8 cellular contexts compared by ENCODE assay signal in the genomic region with DNA sequence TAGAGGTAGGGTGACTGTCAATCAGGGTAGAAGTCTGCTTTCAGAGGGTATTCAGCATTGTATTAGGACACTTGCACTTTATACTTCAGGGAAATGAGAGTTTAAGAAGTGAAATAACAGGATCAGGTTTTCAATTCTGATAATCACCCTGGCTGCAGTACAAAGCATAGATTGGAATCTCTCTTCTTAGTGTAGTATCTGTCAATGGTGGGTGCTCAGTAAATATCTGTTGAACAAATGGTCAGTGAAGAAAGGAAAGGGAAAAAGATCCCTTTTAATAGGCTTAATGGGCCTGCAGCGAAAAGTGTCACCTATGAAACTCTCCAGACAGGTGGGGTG. TPM values are rescaled to one million over a fixed set of nuclear protein-coding genes. Genes with fewer than 3 reads are reported as not detected.
A peak's percentile ranks its signal among the peaks of the same experiment; 100 is the strongest.
DNase-seq lines count a peak whose midpoint lies in the region; ATAC-seq, FAIRE-seq and TF ChIP-seq lines count a peak whose summit lies in the region.

No MANE protein-coding gene starts in this region.

- no peaks in the 10 kb centered on the region for H3K79me1 ChIP-seq in IMR-90 (ENCODE audit: low read depth in 1 of 2, low read length in 2 of 2)

- H4K20me1 ChIP-seq in IMR-90 (ENCODE audit: insufficient read depth, low read length), result no peaks in the 10 kb centered on the region

- dilution Hi-C loops in IMR-90 (cut with HindIII; ENCODE audit: low sequenced_read_pairs, unreplicated experiment), result no loop called here

- H2AFZ ChIP-seq in IMR-90 (replicated peaks; ENCODE audit: low read length, poor library complexity), result peak overlapping the region; percentile 88

- H3K36me3 ChIP-seq in IMR-90 (ENCODE audit: control insufficient read depth, insufficient read depth, low read length) (no peaks in the 10 kb centered on the region), bronchial epithelial cell (ENCODE audit: control insufficient read depth, insufficient read depth, low read length) (no peaks in the 10 kb centered on the region)
- no peaks in the 10 kb centered on the region for H3K36me3 ChIP-seq in CD8-positive, alpha-beta T cell (ENCODE audit: insufficient read depth, low read length)

- peaks cover 6% of the 10 kb centered on the region for H3K9me1 ChIP-seq in IMR-90 (ENCODE audit: insufficient read depth, low read length)

- peak overlapping the region; percentile 53 for H2BK120ac ChIP-seq in IMR-90 (ENCODE audit: low read depth, low read length)

- CTCF ChIA-PET in Calu3 (lab: Charles Lee), result interaction anchor here (1.0 to 1.1 kb wide), 3 partner anchors 43 to 52 kb away, joined by 3 to 7 read pairs (median 4); a partner anchor contains a TSS
- CTCF ChIA-PET in IMR-90 (lab: Yijun Ruan, JAX), result interaction anchor here (0.6 to 1.2 kb wide), 3 partner anchors 15 to 69 kb away, joined by 3 read pairs; no protein-coding TSS in a partner anchor
- CTCF ChIA-PET in CD8-positive, alpha-beta T cell (lab: Charles Lee), result interaction anchor here (1.5 kb wide), 1 partner anchor 51 kb away, joined by 3 read pairs; a partner anchor contains a TSS
- CTCF ChIA-PET in activated CD8-positive, alpha-beta memory T cell treated with anti-CD3 and anti-CD28 coated beads, Interleukin-2, amount 10 ng/mL, durations not matched to agents 7 days and 5 days (lab: Charles Lee), result interaction anchor here (1.0 to 1.4 kb wide), 2 partner anchors 43 to 50 kb away, joined by 3 read pairs; no protein-coding TSS in a partner anchor
- CTCF ChIA-PET in GM10248 (lab: Yijun Ruan, JAX), result interaction anchor here (0.7 to 5.0 kb wide), 13 partner anchors 7 to 88 kb away, joined by 3 to 33 read pairs (median 3); a partner anchor contains a TSS

- FAIRE-seq in bronchial epithelial cell (lab: Jason Lieb, UNC), result no peak

- H3K23ac ChIP-seq in IMR-90 (ENCODE audit: low read depth, low read length), result no peak overlapping the region; the same call in 1 of the 2 replicates

- peaks cover 6% of the 10 kb centered on the region for H3K36me3 Mint-ChIP-seq in Calu3 (ENCODE audit: insufficient read depth, unreplicated experiment)
- no peaks in the 10 kb centered on the region for H3K36me3 Mint-ChIP-seq in osteocyte (ENCODE audit: unreplicated experiment)
- no peaks in the 10 kb centered on the region for H3K36me3 Mint-ChIP-seq in CD8-positive, alpha-beta T cell
- H3K36me3 Mint-ChIP-seq in activated CD8-positive, alpha-beta memory T cell treated with anti-CD3 and anti-CD28 coated beads, Interleukin-2, amount 10 ng/mL, durations not matched to agents 7 days and 5 days, result peaks cover 1% of the 10 kb centered on the region

- H3K27me3 Mint-ChIP-seq in Calu3 (ENCODE audit: unreplicated experiment) (peaks cover 11% of the 10 kb centered on the region), osteocyte (ENCODE audit: unreplicated experiment) (no peaks in the 10 kb centered on the region)
- H3K27me3 Mint-ChIP-seq in CD8-positive, alpha-beta T cell (ENCODE audit: low read depth), result peaks cover 27% of the 10 kb centered on the region
- H3K27me3 Mint-ChIP-seq in activated CD8-positive, alpha-beta memory T cell treated with anti-CD3 and anti-CD28 coated beads, Interleukin-2, amount 10 ng/mL, durations not matched to agents 7 days and 5 days, result peaks cover 15% of the 10 kb centered on the region

- H4K5ac ChIP-seq in IMR-90 (ENCODE audit: low read depth, low read length), result peak overlapping the region; percentile 23; the same call in 1 of the 2 replicates

- no CpG with 5 or more reads among the region's 1 CpG for WGBS in IMR-90 (ENCODE audit: extremely low coverage in 2 of 2, insufficient read length in 1 of 2), 2 experiments

- H2BK15ac ChIP-seq in IMR-90 (ENCODE audit: low read depth, low read length), result peak overlapping the region; percentile 17; the same call in 2 of the 3 replicates

- peak overlapping the region; percentile 28 for H3K4me3 Mint-ChIP-seq in Calu3 (ENCODE audit: low read depth, unreplicated experiment)
- H3K4me3 Mint-ChIP-seq in osteocyte (ENCODE audit: unreplicated experiment), result peak overlapping the region; percentile 0
- H3K4me3 Mint-ChIP-seq in CD8-positive, alpha-beta T cell, result no peak overlapping the region
- H3K4me3 Mint-ChIP-seq in activated CD8-positive, alpha-beta memory T cell treated with anti-CD3 and anti-CD28 coated beads, Interleukin-2, amount 10 ng/mL, durations not matched to agents 7 days and 5 days, result no peak overlapping the region

- no peak overlapping the region; the same call in 1 of the 2 replicates for H3K56ac ChIP-seq in IMR-90 (ENCODE audit: extremely low read depth, insufficient read depth, low read length)

- no TSS peak for BruUV-seq in Calu3 (replicated peaks; lab: Mats Ljungman, UMichigan)
- no TSS peak for BruUV-seq in IMR-90 (replicated peaks; lab: Mats Ljungman, UMichigan)

- peak overlapping the region; percentile 53 for H2BK5ac ChIP-seq in IMR-90 (ENCODE audit: low read depth, low read length, poor library complexity, severe bottlenecking)

- H3K18ac ChIP-seq in IMR-90 (ENCODE audit: low read depth, low read length), result peak overlapping the region; percentile 36

- H3K4me2 ChIP-seq in IMR-90 (ENCODE audit: low read depth, low read length), result peak overlapping the region; percentile 45

- POLR2A ChIA-PET in IMR-90 (lab: Charles Lee; ENCODE audit: unreplicated experiment), result no interaction called here
- POLR2A ChIA-PET in CD8-positive, alpha-beta T cell (lab: Charles Lee), result interaction anchor here (0.6 to 1.1 kb wide), 2 partner anchors 122 to 1438 kb away, joined by 3 read pairs; no protein-coding TSS in a partner anchor
- POLR2A ChIA-PET in GM10248 (lab: Yijun Ruan, JAX), result interaction anchor here (1.4 kb wide), 1 partner anchor 145 kb away, joined by 4 read pairs; no protein-coding TSS in a partner anchor

- no peak overlapping the region for H3K4me3 ChIP-seq in IMR-90 (ENCODE audit: insufficient read depth, low read depth, low read length)
- H3K4me3 ChIP-seq in bronchial epithelial cell (ENCODE audit: low read depth, low read length), result no peak overlapping the region
- no peak overlapping the region for H3K4me3 ChIP-seq in CD8-positive, alpha-beta T cell (ENCODE audit: low read depth, low read length)

- 0 out of 2 replicates have a peak overlapping the region, but pooled peaks have one; percentile 65 for H2AK5ac ChIP-seq in IMR-90 (ENCODE audit: low read depth, low read length)

- H3K27me3 ChIP-seq in IMR-90 (ENCODE audit: control insufficient read depth, insufficient read depth, low read length) (no peaks in the 10 kb centered on the region), bronchial epithelial cell (ENCODE audit: control insufficient read depth, insufficient read depth, low read length) (no peaks in the 10 kb centered on the region)
- no peaks in the 10 kb centered on the region for H3K27me3 ChIP-seq in CD8-positive, alpha-beta T cell (ENCODE audit: insufficient read depth, low read length)

- intact Hi-C loops in Calu3 (cut with micrococcal nuclease; ENCODE audit: unreplicated experiment), result loop anchor here (5.0 kb wide), 1 partner anchor 46 kb away; no protein-coding TSS in a partner anchor
- intact Hi-C loops in IMR-90 (cut with micrococcal nuclease), result loop anchor here (1.0 kb wide), 3 partner anchors 39 to 82 kb away; a partner anchor contains a TSS
- intact Hi-C loops in CD8-positive, alpha-beta T cell (cut with DNase I, micrococcal nuclease), result no loop called here

- TF ChIP-seq RAD21 in IMR-90 (IDR thresholded peaks at IDR 0.05; ENCODE audit: low read length), result no peak

- H3K9me3 Mint-ChIP-seq in Calu3 (ENCODE audit: low read depth, unreplicated experiment) (no peaks in the 10 kb centered on the region), osteocyte (ENCODE audit: unreplicated experiment) (no peaks in the 10 kb centered on the region)
- no peaks in the 10 kb centered on the region for H3K9me3 Mint-ChIP-seq in CD8-positive, alpha-beta T cell
- no peaks in the 10 kb centered on the region for H3K9me3 Mint-ChIP-seq in activated CD8-positive, alpha-beta memory T cell treated with anti-CD3 and anti-CD28 coated beads, Interleukin-2, amount 10 ng/mL, durations not matched to agents 7 days and 5 days (ENCODE audit: low read depth)

- H2AK9ac ChIP-seq in IMR-90 (replicated peaks; ENCODE audit: low read depth, low read length, poor library complexity), result peak overlapping the region; percentile 39

- H3K27ac Mint-ChIP-seq in Calu3 (ENCODE audit: unreplicated experiment), result peak overlapping the region; percentile 70
- peak overlapping the region; percentile 91 for H3K27ac Mint-ChIP-seq in osteocyte (ENCODE audit: unreplicated experiment)
- H3K27ac Mint-ChIP-seq in CD8-positive, alpha-beta T cell, result no peak overlapping the region
- H3K27ac Mint-ChIP-seq in activated CD8-positive, alpha-beta memory T cell treated with anti-CD3 and anti-CD28 coated beads, Interleukin-2, amount 10 ng/mL, durations not matched to agents 7 days and 5 days, result no peak overlapping the region

- TF ChIP-seq POLR2A in IMR-90 (IDR thresholded peaks at IDR 0.05; ENCODE audit: low read depth, low read length), result no peak

- DNase-seq in Calu3, result no peak
- DNase-seq in IMR-90, result no peak
- DNase-seq in bronchial epithelial cell (ENCODE audit: low read depth), result peak; percentile 10
- DNase-seq in osteocyte (ENCODE audit: extremely low spot score, unreplicated experiment), result no peak
- no peak for DNase-seq in CD8-positive, alpha-beta T cell
- no peak for DNase-seq in activated CD8-positive, alpha-beta memory T cell treated with anti-CD3 and anti-CD28 coated beads, Interleukin-2, amount 10 ng/mL, durations not matched to agents 7 days and 5 days
- DNase-seq in GM10248 (ENCODE audit: extremely low spot score), result no peak

- peak overlapping the region; percentile 49 for H3K4ac ChIP-seq in IMR-90 (ENCODE audit: low read depth, low read length)

- H3K4me1 Mint-ChIP-seq in Calu3 (ENCODE audit: low read depth, unreplicated experiment) (peaks cover 25% of the 10 kb centered on the region), osteocyte (ENCODE audit: unreplicated experiment) (peaks cover 40% of the 10 kb centered on the region)
- H3K4me1 Mint-ChIP-seq in CD8-positive, alpha-beta T cell (ENCODE audit: low read depth), result peaks cover 2% of the 10 kb centered on the region
- peaks cover 20% of the 10 kb centered on the region for H3K4me1 Mint-ChIP-seq in activated CD8-positive, alpha-beta memory T cell treated with anti-CD3 and anti-CD28 coated beads, Interleukin-2, amount 10 ng/mL, durations not matched to agents 7 days and 5 days

- peak overlapping the region; percentile 26 to 69; a peak in 3 of 4 replicates for H4K8ac ChIP-seq in IMR-90 (ENCODE audit: low read depth in 2 of 2, low read length in 2 of 2)

- H3K9me3 ChIP-seq in IMR-90 (ENCODE audit: control insufficient read depth, insufficient read depth, low read length), result no peaks in the 10 kb centered on the region
- H3K9me3 ChIP-seq in CD8-positive, alpha-beta T cell (ENCODE audit: low read length), result no peaks in the 10 kb centered on the region

- ATAC-seq in IMR-90 (ENCODE audit: low read depth), result no peak
- ATAC-seq in CD8-positive, alpha-beta T cell, result no peak
- ATAC-seq in HG03457 (IDR thresholded peaks at IDR 0.05; ENCODE audit: unreplicated experiment), result no peak
- ATAC-seq in activated CD8-positive, alpha-beta memory T cell treated with anti-CD3 and anti-CD28 coated beads, Interleukin-2, amount 10 ng/mL, durations not matched to agents 7 days and 5 days, result no peak

- H4K91ac ChIP-seq in IMR-90 (ENCODE audit: insufficient read depth, low read depth, low read length), result peak overlapping the region; percentile 56; the same call in 1 of the 2 replicates

- peak overlapping the region; percentile 35; the same call in 1 of the 2 replicates for H3K9ac ChIP-seq in IMR-90 (ENCODE audit: low read depth, low read length)

- in situ Hi-C loops in IMR-90 (cut with MboI; ENCODE audit: low sequenced_read_pairs), result no loop called here

- H3K4me1 ChIP-seq in IMR-90 (ENCODE audit: control insufficient read depth, insufficient read depth, low read length), result peaks cover 18% of the 10 kb centered on the region
- H3K4me1 ChIP-seq in CD8-positive, alpha-beta T cell (ENCODE audit: insufficient read depth, low read length), result no peaks in the 10 kb centered on the region

- peak overlapping the region; percentile 66 for H3K27ac ChIP-seq in IMR-90 (ENCODE audit: insufficient read depth, low read length)
- H3K27ac ChIP-seq in CD8-positive, alpha-beta T cell (ENCODE audit: low read depth, low read length), result no peak overlapping the region

- H3K14ac ChIP-seq in IMR-90 (replicated peaks; ENCODE audit: low read depth, low read length), result peak overlapping the region; percentile 59; the same call in 1 of the 2 replicates

- H2BK20ac ChIP-seq in IMR-90 (ENCODE audit: low read depth, low read length), result peak overlapping the region; percentile 49

- TF ChIP-seq CTCF in Calu3 (IDR thresholded peaks at IDR 0.05; ENCODE audit: unreplicated experiment) (no peak), IMR-90 (conservative IDR thresholded peaks at IDR 0.05; ENCODE audit: low read depth, low read length) (no peak), bronchial epithelial cell (IDR thresholded peaks at IDR 0.05; ENCODE audit: insufficient read depth, low read length, severe bottlenecking) (no peak), osteocyte (IDR thresholded peaks at IDR 0.05) (no peak), GM10248 (IDR thresholded peaks at IDR 0.05; ENCODE audit: control extremely low read depth, extremely low read depth, low read depth, missing control alignments) (no peak)
- no peak for TF ChIP-seq CTCF in CD8-positive, alpha-beta T cell (IDR thresholded peaks at IDR 0.05)

RNA-seq across cellular contexts. Expression of a gene that starts 18.7 kb away (rescaled TPM):
- total RNA-seq in Calu3 (2022) (2.5 and 3.0 TPM in 2 replicates), IMR-90 (2012; rRNA removed) (13.3 and 13.6 TPM in 2 replicates), bronchial epithelial cell (under 0.01 and 2.2 TPM in 2 replicates), osteocyte (61.7 and 67.2 TPM in 2 replicates)
- 19.0 and 21.1 TPM in 2 replicates for polyA plus RNA-seq in IMR-90 (2012; rRNA removed)
- polyA plus RNA-seq in IMR-90 (2012; cell fraction: cytosol; rRNA removed), result 11.8 and 40.1 TPM in 2 replicates
- polyA plus RNA-seq in IMR-90 (2012; cell fraction: nucleus; rRNA removed; ENCODE audit: low replicate concordance), result 16.8 and 23.0 TPM in 2 replicates
- 1 to 10 TPM in 1 of 2 experiments, under 1 TPM in 1; 0.78 to 1.7 TPM for total RNA-seq in CD8-positive, alpha-beta T cell
- not detected for total RNA-seq in activated CD8-positive, alpha-beta memory T cell treated with anti-CD3 and anti-CD28 coated beads, Interleukin-2, amount 10 ng/mL, durations not matched to agents 7 days and 5 days

RNA-seq across cellular contexts. Expression of a gene that starts 50.0 kb away (rescaled TPM):
- total RNA-seq in Calu3 (2022) (17.6 and 17.8 TPM in 2 replicates), IMR-90 (2012; rRNA removed) (5.6 and 6.7 TPM in 2 replicates), bronchial epithelial cell (15.5 and 34.2 TPM in 2 replicates), osteocyte (20.4 and 22.0 TPM in 2 replicates)
- polyA plus RNA-seq in IMR-90 (2012; rRNA removed), result 13.4 and 17.7 TPM in 2 replicates
- polyA plus RNA-seq in IMR-90 (2012; cell fraction: cytosol; rRNA removed), result 34.8 and 53.3 TPM in 2 replicates
- 16.6 and 24.3 TPM in 2 replicates for polyA plus RNA-seq in IMR-90 (2012; cell fraction: nucleus; rRNA removed; ENCODE audit: low replicate concordance)
- total RNA-seq in CD8-positive, alpha-beta T cell, result 10 to 100 TPM; 11.8 to 12.0 TPM
- 10 to 100 TPM; 24.4 TPM for total RNA-seq in activated CD8-positive, alpha-beta memory T cell treated with anti-CD3 and anti-CD28 coated beads, Interleukin-2, amount 10 ng/mL, durations not matched to agents 7 days and 5 days

RNA-seq across cellular contexts. Expression of a gene that starts 51.4 kb away (rescaled TPM):
- total RNA-seq in Calu3 (2022), result 16.0 and 17.6 TPM in 2 replicates
- 164 and 182 TPM in 2 replicates for total RNA-seq in IMR-90 (2012; rRNA removed)
- polyA plus RNA-seq in IMR-90 (2012; rRNA removed), result 264 and 300 TPM in 2 replicates
- polyA plus RNA-seq in IMR-90 (2012; cell fraction: cytosol; rRNA removed), result 161 and 414 TPM in 2 replicates
- polyA plus RNA-seq in IMR-90 (2012; cell fraction: nucleus; rRNA removed; ENCODE audit: low replicate concordance), result 339 and 399 TPM in 2 replicates
- total RNA-seq in bronchial epithelial cell, result 25.3 and 106 TPM in 2 replicates
- total RNA-seq in osteocyte, result 82.3 and 92.3 TPM in 2 replicates
- 10 to 100 TPM; 61.4 to 63.9 TPM for total RNA-seq in CD8-positive, alpha-beta T cell
- 1 to 10 TPM; 1.3 to 2.0 TPM for total RNA-seq in activated CD8-positive, alpha-beta memory T cell treated with anti-CD3 and anti-CD28 coated beads, Interleukin-2, amount 10 ng/mL, durations not matched to agents 7 days and 5 days

Comparison
In these comparisons a context has a peak if more than half of its experiments do, and no peak if none do; other contexts are left out.
1. H3K27ac Mint-ChIP-seq: peak in Calu3 (single experiment) and osteocyte (single experiment); none in CD8-positive, alpha-beta T cell (single experiment) and activated CD8-positive, alpha-beta memory T cell treated with anti-CD3 and anti-CD28 coated beads, Interleukin-2, amount 10 ng/mL, durations not matched to agents 7 days and 5 days (single experiment).
2. H3K4me3 Mint-ChIP-seq: peak in Calu3 (single experiment) and osteocyte (single experiment); none in CD8-positive, alpha-beta T cell (single experiment) and activated CD8-positive, alpha-beta memory T cell treated with anti-CD3 and anti-CD28 coated beads, Interleukin-2, amount 10 ng/mL, durations not matched to agents 7 days and 5 days (single experiment).
3. intact Hi-C loops: an anchor here in Calu3 (5.0 kb wide) and IMR-90 (1.0 kb wide); none called in CD8-positive, alpha-beta T cell.